29 cellular contexts compared by ENCODE assay signal in genomic region chr15:88389120-88389519, GRCh38.
"Had no signal": no experiment of that assay in that cellular context is flagged by ENCODE, and none has a peak within 500 bp of the region (broad histone marks: within the 10 kb centered on the region; RNA-seq: fewer than 3 reads in every experiment).

No MANE protein-coding gene starts in this region.

- H3K4me3 Mint-ChIP-seq: activated CD4-positive, alpha-beta memory T cell treated with anti-CD3 and anti-CD28 coated beads, Interleukin-2, amount 10 ng/mL, durations not matched to agents 7 days and 5 days; activated CD4-positive, alpha-beta T cell treated with anti-CD3 and anti-CD28 coated beads, Interleukin-2, amount 10 ng/mL, durations not matched to agents 7 days and 5 days; activated naive CD4-positive, alpha-beta T cell treated with anti-CD3 and anti-CD28 coated beads, Interleukin-2, amount 10 ng/mL, durations not matched to agents 7 days and 5 days; activated naive CD8-positive, alpha-beta T cell treated with anti-CD3 and anti-CD28 coated beads, Interleukin-2, amount 10 ng/mL, durations not matched to agents 7 days and 5 days; activated T-cell treated with anti-CD3 and anti-CD28 coated beads, Interleukin-2, amount 50 U/mL, for 24 hours; activated T-cell treated with anti-CD3 and anti-CD28 coated beads, Interleukin-2, amount 50 U/mL, for 72 hours; brain; central memory CD8-positive, alpha-beta T cell; dendritic cell treated with granulocyte-macrophage colony-stimulating factor and Interleukin-4, amounts not matched to agents 40 ng/mL and 50 ng/mL, for 4 days had no signal

- H3K27me3 ChIP-seq: ascending aorta, foreskin keratinocyte, gastrocnemius medialis, heart left ventricle had no signal

- H3K4me1 ChIP-seq: ascending aorta, esophagus muscularis mucosa, foreskin keratinocyte, gastrocnemius medialis, heart left ventricle had no signal

- H3K27ac ChIP-seq: ascending aorta, coronary artery, dorsolateral prefrontal cortex, esophagus muscularis mucosa, foreskin keratinocyte, gastrocnemius medialis had no signal

- H3K36me3 Mint-ChIP-seq: activated naive CD4-positive, alpha-beta T cell treated with anti-CD3 and anti-CD28 coated beads, Interleukin-2, amount 10 ng/mL, durations not matched to agents 7 days and 5 days; activated naive CD4-positive, alpha-beta T cell treated with anti-CD3 and anti-CD28 coated beads, Interleukin-2, amount 50 U/mL, for 72 hours; activated naive CD8-positive, alpha-beta T cell treated with anti-CD3 and anti-CD28 coated beads, Interleukin-2, amount 10 ng/mL, durations not matched to agents 7 days and 5 days; brain had no signal

- H3K9me3 ChIP-seq: ascending aorta, esophagus muscularis mucosa, gastrocnemius medialis, heart left ventricle had no signal

- H3K4me3 ChIP-seq: ascending aorta, coronary artery, dorsolateral prefrontal cortex, esophagus muscularis mucosa, gastrocnemius medialis, heart left ventricle had no signal

- H3K36me3 ChIP-seq: ascending aorta, esophagus muscularis mucosa, gastrocnemius medialis, heart left ventricle had no signal

- H3K4me1 Mint-ChIP-seq: activated CD4-positive, alpha-beta T cell treated with anti-CD3 and anti-CD28 coated beads, Interleukin-2, amount 10 ng/mL, durations not matched to agents 7 days and 5 days; activated naive CD4-positive, alpha-beta T cell treated with anti-CD3 and anti-CD28 coated beads, Interleukin-2, amount 10 ng/mL, durations not matched to agents 7 days and 5 days; activated naive CD8-positive, alpha-beta T cell treated with anti-CD3 and anti-CD28 coated beads, Interleukin-2, amount 10 ng/mL, durations not matched to agents 7 days and 5 days; brain; central memory CD8-positive, alpha-beta T cell had no signal

- H3K27ac Mint-ChIP-seq: activated CD4-positive, alpha-beta memory T cell treated with anti-CD3 and anti-CD28 coated beads, Interleukin-2, amount 10 ng/mL, durations not matched to agents 7 days and 5 days; activated CD4-positive, alpha-beta T cell treated with anti-CD3 and anti-CD28 coated beads, Interleukin-2, amount 10 ng/mL, durations not matched to agents 7 days and 5 days; activated naive CD4-positive, alpha-beta T cell treated with anti-CD3 and anti-CD28 coated beads, Interleukin-2, amount 10 ng/mL, durations not matched to agents 7 days and 5 days; activated naive CD4-positive, alpha-beta T cell treated with anti-CD3 and anti-CD28 coated beads, Interleukin-2, amount 50 U/mL, for 72 hours; activated naive CD8-positive, alpha-beta T cell treated with anti-CD3 and anti-CD28 coated beads, Interleukin-2, amount 10 ng/mL, durations not matched to agents 7 days and 5 days; activated T-cell treated with anti-CD3 and anti-CD28 coated beads, Interleukin-2, amount 50 U/mL, for 24 hours; activated T-cell treated with anti-CD3 and anti-CD28 coated beads, Interleukin-2, amount 50 U/mL, for 72 hours; brain; dendritic cell treated with granulocyte-macrophage colony-stimulating factor and Interleukin-4, amounts not matched to agents 40 ng/mL and 50 ng/mL, for 4 days had no signal

- ATAC-seq: activated naive CD4-positive, alpha-beta T cell treated with anti-CD3 and anti-CD28 coated beads, Interleukin-2, amount 50 U/mL, for 72 hours; activated T-cell treated with anti-CD3 and anti-CD28 coated beads, Interleukin-2, amount 50 U/mL, for 72 hours; foreskin keratinocyte; gastrocnemius medialis; heart left ventricle had no signal

- H3K9me3 Mint-ChIP-seq: activated CD4-positive, alpha-beta memory T cell treated with anti-CD3 and anti-CD28 coated beads, Interleukin-2, amount 10 ng/mL, durations not matched to agents 7 days and 5 days; activated CD4-positive, alpha-beta T cell treated with anti-CD3 and anti-CD28 coated beads, Interleukin-2, amount 10 ng/mL, durations not matched to agents 7 days and 5 days; activated naive CD4-positive, alpha-beta T cell treated with anti-CD3 and anti-CD28 coated beads, Interleukin-2, amount 10 ng/mL, durations not matched to agents 7 days and 5 days; activated naive CD4-positive, alpha-beta T cell treated with anti-CD3 and anti-CD28 coated beads, Interleukin-2, amount 50 U/mL, for 72 hours; activated naive CD8-positive, alpha-beta T cell treated with anti-CD3 and anti-CD28 coated beads, Interleukin-2, amount 10 ng/mL, durations not matched to agents 7 days and 5 days; activated T-cell treated with anti-CD3 and anti-CD28 coated beads, Interleukin-2, amount 50 U/mL, for 24 hours; activated T-cell treated with anti-CD3 and anti-CD28 coated beads, Interleukin-2, amount 50 U/mL, for 72 hours; central memory CD8-positive, alpha-beta T cell; dendritic cell treated with granulocyte-macrophage colony-stimulating factor and Interleukin-4, amounts not matched to agents 40 ng/mL and 50 ng/mL, for 4 days had no signal

- FAIRE-seq: bronchial epithelial cell had no signal

- DNase-seq: activated CD4-positive, alpha-beta memory T cell treated with anti-CD3 and anti-CD28 coated beads, Interleukin-2, amount 10 ng/mL, durations not matched to agents 7 days and 5 days; activated CD4-positive, alpha-beta T cell treated with anti-CD3 and anti-CD28 coated beads for 1 hour; activated CD4-positive, alpha-beta T cell treated with anti-CD3 and anti-CD28 coated beads for 4 hours; activated CD4-positive, alpha-beta T cell treated with anti-CD3 and anti-CD28 coated beads, Interleukin-2, amount 10 ng/mL, durations not matched to agents 7 days and 5 days; activated CD4-positive, alpha-beta T cell treated with anti-CD3 and anti-CD28 coated beads, Interleukin-2, amount 50 U/mL, for 4 hours; activated CD8-positive, alpha-beta memory T cell treated with anti-CD3 and anti-CD28 coated beads, Interleukin-2, amount 50 U/mL, for 48 hours; activated gamma-delta T cell; activated naive CD4-positive, alpha-beta T cell; activated naive CD4-positive, alpha-beta T cell treated with anti-CD3 and anti-CD28 coated beads, Interleukin-2, amount 10 ng/mL, durations not matched to agents 7 days and 5 days; activated naive CD8-positive, alpha-beta T cell treated with anti-CD3 and anti-CD28 coated beads, Interleukin-2, amount 10 ng/mL, durations not matched to agents 7 days and 5 days; activated T-cell treated with anti-CD3 and anti-CD28 coated beads for 4 hours; activated T-cell treated with anti-CD3 and anti-CD28 coated beads, Interleukin-2, amount 50 U/mL, for 24 hours; activated T-cell treated with anti-CD3 and anti-CD28 coated beads, Interleukin-2, amount 50 U/mL, for 72 hours; dorsolateral prefrontal cortex; effector memory CD4-positive, alpha-beta T cell; erythroblast; foreskin keratinocyte; gastrocnemius medialis; glutamatergic neuron; heart left ventricle; T-helper 2 cell had no signal
